In genomic region chr12:53966070-53966384, GRCh38 we compare ENCODE assay signal across 1 cellular context.
TF ChIP-seq lines count a peak whose summit lies in the region.

No MANE protein-coding gene starts in this region.

TF ChIP-seq in K562, 482 proteins besides CTCF, POLR2A, EP300 and RAD21:
- TF ChIP-seq PCBP1 (IDR thresholded peaks at IDR 0.05; ENCODE audit: low read depth, low read length, poor library complexity, severe bottlenecking) (no peak), ZNF518B (CRISPR knock-in tag; IDR thresholded peaks at IDR 0.05) (no peak), GABPB1 (CRISPR knock-in tag; IDR thresholded peaks at IDR 0.05) (no peak), SMAD4 (CRISPR knock-in tag; conservative IDR thresholded peaks at IDR 0.05) (no peak), SMAD2 (IDR thresholded peaks at IDR 0.05; ENCODE audit: low read depth, low read length) (no peak), CBX2 (IDR thresholded peaks at IDR 0.05; ENCODE audit: insufficient read depth, low read length, poor library complexity, severe bottlenecking) (peak; percentile 42), SMAD3 (CRISPR knock-in tag; conservative IDR thresholded peaks at IDR 0.05) (no peak)
TF ChIP-seq in K562: peak in this region for 1.
